8 cellular contexts compared by ENCODE assay signal in genomic region chr12:122021822-122022392, GRCh38. TPM values are rescaled to one million over a fixed set of nuclear protein-coding genes. Genes with fewer than 3 reads are reported as not detected.
A peak's percentile ranks its signal among the peaks of the same experiment; 100 is the strongest.
DNase-seq lines count a peak whose midpoint lies in the region; ATAC-seq and TF ChIP-seq lines count a peak whose summit lies in the region.

BCL7A (plus strand) TSS chr12:122021884; CDS start chr12:122022092, 208 bp downstream.

- WGBS in GM23248 (ENCODE audit: low coverage in 1 of 2, low lambda C conversion rate in 2 of 2, missing lambda C conversion rate in 2 of 2), 2 experiments: 1 to 10% methylated on average over 2 to 72 of the region's 83 CpGs

- H3K4me1 ChIP-seq in GM23248 (ENCODE audit: insufficient read depth) (0 out of 2 replicates have a peak, but pooled peaks cover 5% of the 10 kb centered on the region), endocrine pancreas (ENCODE audit: control insufficient read depth, insufficient read depth, low read length) (no peaks in the 10 kb centered on the region)

- H3K4me1 Mint-ChIP-seq in activated CD8-positive, alpha-beta T cell treated with anti-CD3 and anti-CD28 coated beads for 36 hours (ENCODE audit: low read depth): peaks cover 11% of the 10 kb centered on the region

- no peaks in the 10 kb centered on the region for H3F3A ChIP-seq in GM23248 (ENCODE audit: insufficient read depth)

- H4K20me1 ChIP-seq in GM23248 (ENCODE audit: insufficient read depth): no peaks in the 10 kb centered on the region

- H3K4me3 Mint-ChIP-seq in activated CD8-positive, alpha-beta T cell treated with anti-CD3 and anti-CD28 coated beads for 36 hours: peak within 1 kb of the TSS; percentile 92

- intact Hi-C loops in activated CD8-positive, alpha-beta T cell treated with anti-CD3 and anti-CD28 coated beads for 36 hours (cut with micrococcal nuclease): no loop called here

- peaks cover 13% of the 10 kb centered on the region for H3K27me3 Mint-ChIP-seq in activated CD8-positive, alpha-beta T cell treated with anti-CD3 and anti-CD28 coated beads for 36 hours

- H2AFZ ChIP-seq in GM23248: peak within 1 kb of the TSS; percentile 84

- no peak within 1 kb of the TSS for H3K27ac ChIP-seq in GM23248

- no peaks in the 10 kb centered on the region for H3K9me2 ChIP-seq in GM23248 (ENCODE audit: insufficient read depth)

- peak within 1 kb of the TSS; percentile 60 for H3K4me3 ChIP-seq in AG04449 (ENCODE audit: low read depth, low read length)
- H3K4me3 ChIP-seq in GM23248: peak within 1 kb of the TSS; percentile 74
- H3K4me3 ChIP-seq in endocrine pancreas (ENCODE audit: control insufficient read depth, insufficient read depth, low read length): no peak within 1 kb of the TSS

- H3K9ac ChIP-seq in GM23248: peak within 1 kb of the TSS; percentile 75
- H3K9ac ChIP-seq in endocrine pancreas (ENCODE audit: control insufficient read depth, insufficient read depth, low read length): peak within 1 kb of the TSS; percentile 72

- H3K9me3 ChIP-seq in GM23248 (ENCODE audit: low read depth): no peaks in the 10 kb centered on the region
- H3K9me3 ChIP-seq in endocrine pancreas (ENCODE audit: control insufficient read depth, low read length): no peaks in the 10 kb centered on the region

- H3K27me3 ChIP-seq in GM23248 (replicated peaks; ENCODE audit: insufficient read depth) (peaks cover 4% of the 10 kb centered on the region; the same call in 1 of the 2 replicates), endocrine pancreas (ENCODE audit: control insufficient read depth, insufficient read depth, low read length) (no peaks in the 10 kb centered on the region)

- in situ Hi-C loops in GM23248 (cut with MboI): no loop called here

- DNase-seq in AG04449 (ENCODE audit: low read depth, low spot score) (no peak), GM23248 (peak; percentile 77), NCI-H460 (ENCODE audit: extremely low read depth, low read depth) (peak; percentile 54), medulla oblongata (ENCODE audit: extremely low spot score) (peak; percentile 73)
- peak; percentile 70 for DNase-seq in activated CD8-positive, alpha-beta T cell treated with anti-CD3 and anti-CD28 coated beads for 36 hours
- DNase-seq in stimulated activated CD4-positive, alpha-beta T cell treated with anti-CD3 and anti-CD28 coated beads, TNF-alpha, amount 100 ng/mL, for 4 hours (ENCODE audit: low read depth in 3 of 3): peak; percentile 22 to 39 (median 38)

- H3K36me3 Mint-ChIP-seq in activated CD8-positive, alpha-beta T cell treated with anti-CD3 and anti-CD28 coated beads for 36 hours (ENCODE audit: low read depth): peaks cover 2% of the 10 kb centered on the region

- no peak for TF ChIP-seq CTCF in AG04449 (IDR thresholded peaks at IDR 0.05; ENCODE audit: insufficient read depth, low read length, missing control alignments)
- TF ChIP-seq CTCF in activated CD8-positive, alpha-beta T cell treated with anti-CD3 and anti-CD28 coated beads for 36 hours (IDR thresholded peaks at IDR 0.05): no peak

- POLR2A ChIA-PET in AG04449 (lab: Yijun Ruan, JAX): no interaction called here
- POLR2A ChIA-PET in activated CD8-positive, alpha-beta T cell treated with anti-CD3 and anti-CD28 coated beads for 36 hours (lab: Charles Lee): interaction anchor here (1.3 to 1.9 kb wide), 3 partner anchors 10 to 30 kb away, joined by 4 to 6 read pairs (median 4); no protein-coding TSS in a partner anchor

- peaks cover 2% of the 10 kb centered on the region for H3K9me3 Mint-ChIP-seq in activated CD8-positive, alpha-beta T cell treated with anti-CD3 and anti-CD28 coated beads for 36 hours

- peak within 1 kb of the TSS; percentile 93 for H3K4me2 ChIP-seq in GM23248 (ENCODE audit: unreplicated experiment)

- H3K36me3 ChIP-seq in GM23248 (ENCODE audit: low read depth) (no peaks in the 10 kb centered on the region), endocrine pancreas (ENCODE audit: control insufficient read depth, insufficient read depth, low read length) (no peaks in the 10 kb centered on the region)

- H3K79me2 ChIP-seq in GM23248 (ENCODE audit: insufficient read depth): peaks cover 7% of the 10 kb centered on the region; the same call in 1 of the 2 replicates

- peak within 1 kb of the TSS; percentile 87 for H3K27ac Mint-ChIP-seq in activated CD8-positive, alpha-beta T cell treated with anti-CD3 and anti-CD28 coated beads for 36 hours

- CTCF ChIA-PET in AG04449 (lab: Yijun Ruan, JAX): interaction anchor here (0.9 to 1.9 kb wide), 5 partner anchors 19 to 104 kb away, joined by 3 to 7 read pairs (median 5); partner anchors contain the start of gene CFAP251
- CTCF ChIA-PET in activated CD8-positive, alpha-beta T cell treated with anti-CD3 and anti-CD28 coated beads for 36 hours (lab: Charles Lee): interaction anchor here (1.2 to 1.8 kb wide), 3 partner anchors 10 to 104 kb away, joined by 3 to 8 read pairs (median 4); partner anchors contain the start of gene CFAP251

- peak; percentile 85 for ATAC-seq in activated CD8-positive, alpha-beta T cell treated with anti-CD3 and anti-CD28 coated beads for 36 hours
- ATAC-seq in HG03280 (IDR thresholded peaks at IDR 0.05; ENCODE audit: unreplicated experiment): no peak

RNA-seq across cellular contexts. Expression of gene BCL7A, which starts in this region (rescaled TPM):
- 3.4 and 4.2 TPM in 2 replicates for total RNA-seq in GM23248 (2014; rRNA removed; shearing (Covaris generic))
- 2.7 and 3.0 TPM in 2 replicates for polyA plus RNA-seq in GM23248 (2016; fragmentation: Nextera tagmentation; extraction: Ambion mirVana)
- 13.1 TPM in 2 replicates for total RNA-seq in NCI-H460 (2014; rRNA removed; shearing (Covaris generic))
- 10.6 and 10.7 TPM in 2 replicates for polyA plus RNA-seq in NCI-H460 (2014; cell fraction: nucleus; rRNA removed)
- total RNA-seq in activated CD8-positive, alpha-beta T cell treated with anti-CD3 and anti-CD28 coated beads for 36 hours: 1 to 10 TPM; 6.7 to 7.3 TPM
